ENCODE assay signal across 20 cellular contexts in genomic region chr5:163838738-163839137, GRCh38.
"Had no signal": no experiment of that assay in that cellular context is flagged by ENCODE, and none has a peak within 500 bp of the region (broad histone marks: within the 10 kb centered on the region; RNA-seq: fewer than 3 reads in every experiment).

No MANE protein-coding gene starts in this region.

- H3K27ac ChIP-seq: brain microvascular endothelial cell, cardiac muscle cell had no signal

- H3K36me3 ChIP-seq: brain microvascular endothelial cell, cardiac muscle cell had no signal

- H3K27me3 ChIP-seq: brain microvascular endothelial cell, cardiac muscle cell had no signal

- H3K4me3 ChIP-seq: cardiac muscle cell had no signal

- ATAC-seq: activated CD8-positive, alpha-beta T cell treated with anti-CD3 and anti-CD28 coated beads, Interleukin-2, amount 10 ng/mL, durations not matched to agents 7 days and 5 days; WTC11 had no signal

- DNase-seq: activated CD4-positive, alpha-beta T cell treated with anti-CD3 and anti-CD28 coated beads for 48 hours; activated CD4-positive, alpha-beta T cell treated with anti-CD3 and anti-CD28 coated beads, Interleukin-2, amount 50 U/mL, for 4 hours; activated CD4-positive, CD25-positive, alpha-beta regulatory T cell treated with anti-CD3 and anti-CD28 coated beads, Interleukin-2, amount 50 U/mL, for 72 hours; activated CD8-positive, alpha-beta memory T cell treated with anti-CD3 and anti-CD28 coated beads, Interleukin-2, amount 50 U/mL, for 48 hours; activated CD8-positive, alpha-beta T cell treated with anti-CD3 and anti-CD28 coated beads, Interleukin-2, amount 10 ng/mL, durations not matched to agents 7 days and 5 days; activated naive CD4-positive, alpha-beta T cell treated with anti-CD3 and anti-CD28 coated beads, Interleukin-2, amount 50 U/mL, for 16 hours; activated naive CD8-positive, alpha-beta T cell treated with anti-CD3 and anti-CD28 coated beads, Interleukin-2, amount 10 ng/mL, durations not matched to agents 7 days and 5 days; activated T-cell treated with anti-CD3 and anti-CD28 coated beads, Interleukin-2, amount 50 U/mL, for 1 hour; aorta; brain microvascular endothelial cell; KG1; NCI-H1092; NCI-H1417; NCI-H2029; NCI-H510A treated with DMSO at 0.1 percent for 48 hours; NCI-H69; NK-92 treated with Interleukin-12 subunit alpha and Interleukin-12 subunit beta, amount 100 ng/mL, for 24 hours; SHP77 treated with DMSO at 0.1 percent for 48 hours had no signal
